Comparison of ENCODE assay signal across 8 cellular contexts in the genomic region with DNA sequence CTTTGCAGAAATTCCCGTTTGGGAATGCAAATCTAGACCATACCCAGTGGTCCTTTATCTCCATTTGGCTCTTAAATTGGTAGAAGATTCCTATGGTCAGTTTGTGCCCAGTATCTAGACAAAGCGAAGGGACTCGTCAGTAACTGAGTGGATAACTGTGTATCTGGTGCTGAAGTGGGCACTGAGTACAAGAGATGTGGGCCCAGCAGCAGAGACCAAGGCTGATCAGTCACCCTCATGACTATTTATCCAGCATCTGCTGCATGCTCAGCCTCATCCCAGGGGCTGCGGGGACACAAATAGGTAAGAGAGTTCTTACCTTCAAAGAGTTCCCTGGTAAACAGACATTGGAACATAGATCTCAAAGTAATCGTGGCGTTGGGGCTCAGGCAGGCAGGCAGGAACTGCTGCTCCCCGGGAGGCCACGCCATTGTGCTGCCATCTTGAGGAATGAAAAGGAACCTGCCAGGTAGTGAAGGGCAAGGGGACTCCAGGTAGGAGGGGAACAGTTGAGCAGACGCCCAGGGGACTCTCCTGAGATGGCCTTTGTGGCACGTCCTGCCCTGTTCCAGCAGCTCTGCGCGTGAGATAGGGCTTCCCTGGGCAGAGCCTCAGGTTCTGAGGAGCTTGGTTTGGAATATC. TPM values are rescaled to one million over a fixed set of nuclear protein-coding genes. Genes with fewer than 3 reads are reported as not detected.
DNase-seq lines count a peak whose midpoint lies in the region; ATAC-seq and TF ChIP-seq lines count a peak whose summit lies in the region.

No MANE protein-coding gene starts in this region.

- peaks cover 3% of the 10 kb centered on the region for H3K36me3 Mint-ChIP-seq in activated CD4-positive, alpha-beta T cell treated with anti-CD3 and anti-CD28 coated beads, Interleukin-2, amount 10 ng/mL, durations not matched to agents 7 days and 5 days (ENCODE audit: low read depth)
- no peaks in the 10 kb centered on the region for H3K36me3 Mint-ChIP-seq in natural killer cell treated with Interleukin-12 subunit alpha and Interleukin-12 subunit beta and Interleukin-15 and Interleukin-18, amount 100 ng/mL, for 72 hours

- no peak overlapping the region for H3K27ac ChIP-seq in coronary artery

- H3K9ac ChIP-seq in Loucy (ENCODE audit: low read depth, low read length, poor library complexity, severe bottlenecking): no peak overlapping the region

- peaks cover 5% of the 10 kb centered on the region for H3K4me1 Mint-ChIP-seq in activated CD4-positive, alpha-beta T cell treated with anti-CD3 and anti-CD28 coated beads, Interleukin-2, amount 10 ng/mL, durations not matched to agents 7 days and 5 days
- H3K4me1 Mint-ChIP-seq in natural killer cell treated with Interleukin-12 subunit alpha and Interleukin-12 subunit beta and Interleukin-15 and Interleukin-18, amount 100 ng/mL, for 72 hours (ENCODE audit: low read depth in 2 of 2): peaks cover 0 to 7% of the 10 kb centered on the region in 2 donors
- H3K4me1 Mint-ChIP-seq in stimulated activated naive CD8-positive, alpha-beta T cell treated with anti-CD3 and anti-CD28 coated beads, Interleukin-15, amount 100 ng/mL, for 72 hours: peaks cover 13% of the 10 kb centered on the region

- H3K9me2 ChIP-seq in Loucy (replicated peaks; ENCODE audit: low read depth, low read length): no peaks in the 10 kb centered on the region

- no peak overlapping the region; the same call in 1 of the 2 replicates for H2AFZ ChIP-seq in Loucy (ENCODE audit: low read length)

- peak; percentile 66 to 68 for ATAC-seq in natural killer cell treated with Interleukin-12 subunit alpha and Interleukin-12 subunit beta and Interleukin-15 and Interleukin-18, amount 100 ng/mL, for 72 hours
- ATAC-seq in stimulated activated naive CD8-positive, alpha-beta T cell treated with anti-CD3 and anti-CD28 coated beads, Interleukin-15, amount 100 ng/mL, for 72 hours: peak; percentile 97

- POLR2A ChIA-PET in activated CD4-positive, alpha-beta T cell treated with anti-CD3 and anti-CD28 coated beads, Interleukin-2, amount 10 ng/mL, durations not matched to agents 7 days and 5 days (lab: Charles Lee): interaction anchor here (0.6 to 0.8 kb wide), 2 partner anchors 14 to 278 kb away, joined by 3 to 5 read pairs; a partner anchor contains a TSS

- H3F3A ChIP-seq in Loucy (ENCODE audit: low read depth): no peaks in the 10 kb centered on the region

- no peaks in the 10 kb centered on the region for H3K36me3 ChIP-seq in Loucy (ENCODE audit: insufficient read depth, low read length)

- no peaks in the 10 kb centered on the region for H3K27me3 ChIP-seq in Loucy (ENCODE audit: insufficient read depth, low read length, poor library complexity, severe bottlenecking)

- no peaks in the 10 kb centered on the region for H3K9me3 Mint-ChIP-seq in activated CD4-positive, alpha-beta T cell treated with anti-CD3 and anti-CD28 coated beads, Interleukin-2, amount 10 ng/mL, durations not matched to agents 7 days and 5 days
- H3K9me3 Mint-ChIP-seq in natural killer cell treated with Interleukin-12 subunit alpha and Interleukin-12 subunit beta and Interleukin-15 and Interleukin-18, amount 100 ng/mL, for 72 hours: no peaks in the 10 kb centered on the region
- H3K9me3 Mint-ChIP-seq in stimulated activated naive CD8-positive, alpha-beta T cell treated with anti-CD3 and anti-CD28 coated beads, Interleukin-15, amount 100 ng/mL, for 72 hours: no peaks in the 10 kb centered on the region

- H4K20me1 ChIP-seq in Loucy (ENCODE audit: insufficient read depth, low read length, poor library complexity, severe bottlenecking): no peaks in the 10 kb centered on the region

- H3K4me1 ChIP-seq in Loucy (ENCODE audit: insufficient read depth, low read length, poor library complexity, severe bottlenecking): no peaks in the 10 kb centered on the region

- CTCF ChIA-PET in activated CD4-positive, alpha-beta T cell treated with anti-CD3 and anti-CD28 coated beads, Interleukin-2, amount 10 ng/mL, durations not matched to agents 7 days and 5 days (lab: Charles Lee): interaction anchor here (0.5 to 2.0 kb wide), 4 partner anchors 158 to 752 kb away, joined by 3 to 4 read pairs (median 3); no protein-coding TSS in a partner anchor

- H3K79me2 ChIP-seq in Loucy (ENCODE audit: insufficient read depth, low read length): no peaks in the 10 kb centered on the region

- H3K4me3 ChIP-seq in Loucy (ENCODE audit: low read length, poor library complexity, severe bottlenecking) (no peak overlapping the region), coronary artery (no peak overlapping the region)

- no peaks in the 10 kb centered on the region for H3K27me3 Mint-ChIP-seq in activated CD4-positive, alpha-beta T cell treated with anti-CD3 and anti-CD28 coated beads, Interleukin-2, amount 10 ng/mL, durations not matched to agents 7 days and 5 days
- no peaks in the 10 kb centered on the region for H3K27me3 Mint-ChIP-seq in natural killer cell treated with Interleukin-12 subunit alpha and Interleukin-12 subunit beta and Interleukin-15 and Interleukin-18, amount 100 ng/mL, for 72 hours
- H3K27me3 Mint-ChIP-seq in stimulated activated naive CD8-positive, alpha-beta T cell treated with anti-CD3 and anti-CD28 coated beads, Interleukin-15, amount 100 ng/mL, for 72 hours: no peaks in the 10 kb centered on the region

- H3K4me3 Mint-ChIP-seq in activated CD4-positive, alpha-beta T cell treated with anti-CD3 and anti-CD28 coated beads, Interleukin-2, amount 10 ng/mL, durations not matched to agents 7 days and 5 days: no peak overlapping the region
- H3K4me3 Mint-ChIP-seq in natural killer cell treated with Interleukin-12 subunit alpha and Interleukin-12 subunit beta and Interleukin-15 and Interleukin-18, amount 100 ng/mL, for 72 hours: no peak overlapping the region
- no peak overlapping the region for H3K4me3 Mint-ChIP-seq in stimulated activated naive CD8-positive, alpha-beta T cell treated with anti-CD3 and anti-CD28 coated beads, Interleukin-15, amount 100 ng/mL, for 72 hours

- no peak overlapping the region for H3K27ac Mint-ChIP-seq in activated CD4-positive, alpha-beta T cell treated with anti-CD3 and anti-CD28 coated beads, Interleukin-2, amount 10 ng/mL, durations not matched to agents 7 days and 5 days
- H3K27ac Mint-ChIP-seq in natural killer cell treated with Interleukin-12 subunit alpha and Interleukin-12 subunit beta and Interleukin-15 and Interleukin-18, amount 100 ng/mL, for 72 hours: no peak overlapping the region
- H3K27ac Mint-ChIP-seq in stimulated activated naive CD8-positive, alpha-beta T cell treated with anti-CD3 and anti-CD28 coated beads, Interleukin-15, amount 100 ng/mL, for 72 hours: no peak overlapping the region

- TF ChIP-seq CTCF in Loucy (conservative IDR thresholded peaks at IDR 0.05; ENCODE audit: low read length): peak; percentile 72
- no peak for TF ChIP-seq CTCF in coronary artery (IDR thresholded peaks at IDR 0.05)

- no peaks in the 10 kb centered on the region for H3K9me3 ChIP-seq in Loucy (ENCODE audit: insufficient read depth, low read depth, low read length)

- H3K4me2 ChIP-seq in Loucy (ENCODE audit: low read depth, low read length, poor library complexity, severe bottlenecking): no peak overlapping the region

- DNase-seq in EH (ENCODE audit: low read depth) (peak; percentile 34), midbrain (lab: John Stamatoyannopoulos, UW) (no peak), coronary artery (ENCODE audit: low spot score) (no peak)
- peak; percentile 81 for DNase-seq in activated CD4-positive, alpha-beta T cell treated with anti-CD3 and anti-CD28 coated beads, Interleukin-2, amount 10 ng/mL, durations not matched to agents 7 days and 5 days
- DNase-seq in effector CD4-positive, alpha-beta T cell: peak; percentile 62
- no peak for DNase-seq in natural killer cell treated with Interleukin-12 subunit alpha and Interleukin-12 subunit beta and Interleukin-15 and Interleukin-18, amount 100 ng/mL, for 72 hours (ENCODE audit: low spot score)
- DNase-seq in stimulated activated naive CD8-positive, alpha-beta T cell treated with anti-CD3 and anti-CD28 coated beads, Interleukin-15, amount 100 ng/mL, for 72 hours: peak; percentile 70 to 73

RNA-seq across cellular contexts. Expression of a gene that starts 10.3 kb away (rescaled TPM):
- total RNA-seq in activated CD4-positive, alpha-beta T cell treated with anti-CD3 and anti-CD28 coated beads, Interleukin-2, amount 10 ng/mL, durations not matched to agents 7 days and 5 days: 1 to 10 TPM; 5.5 to 7.6 TPM
- total RNA-seq in natural killer cell treated with Interleukin-12 subunit alpha and Interleukin-12 subunit beta and Interleukin-15 and Interleukin-18, amount 100 ng/mL, for 72 hours: 1 to 10 TPM; 2.0 to 4.5 TPM

RNA-seq across cellular contexts. Expression of a gene that starts 32.4 kb away (rescaled TPM):
- total RNA-seq in activated CD4-positive, alpha-beta T cell treated with anti-CD3 and anti-CD28 coated beads, Interleukin-2, amount 10 ng/mL, durations not matched to agents 7 days and 5 days: 100 to 1,000 TPM; 100 TPM
- 100 to 1,000 TPM in 1 of 2 donors, 10 to 100 TPM in 1; 85.4 to 130 TPM for total RNA-seq in natural killer cell treated with Interleukin-12 subunit alpha and Interleukin-12 subunit beta and Interleukin-15 and Interleukin-18, amount 100 ng/mL, for 72 hours

Comparison
In these comparisons a context has a peak if more than half of its experiments do, and no peak if none do; other contexts are left out.
1. DNase-seq: peak in EH (single experiment), activated CD4-positive, alpha-beta T cell treated with anti-CD3 and anti-CD28 coated beads, Interleukin-2, amount 10 ng/mL, durations not matched to agents 7 days and 5 days (single experiment), effector CD4-positive, alpha-beta T cell (single experiment) and stimulated activated naive CD8-positive, alpha-beta T cell treated with anti-CD3 and anti-CD28 coated beads, Interleukin-15, amount 100 ng/mL, for 72 hours (2 of 2); none in natural killer cell treated with Interleukin-12 subunit alpha and Interleukin-12 subunit beta and Interleukin-15 and Interleukin-18, amount 100 ng/mL, for 72 hours (single experiment), midbrain (single experiment) and coronary artery (single experiment).